1 cellular context compared by ENCODE assay signal in the genomic region with DNA sequence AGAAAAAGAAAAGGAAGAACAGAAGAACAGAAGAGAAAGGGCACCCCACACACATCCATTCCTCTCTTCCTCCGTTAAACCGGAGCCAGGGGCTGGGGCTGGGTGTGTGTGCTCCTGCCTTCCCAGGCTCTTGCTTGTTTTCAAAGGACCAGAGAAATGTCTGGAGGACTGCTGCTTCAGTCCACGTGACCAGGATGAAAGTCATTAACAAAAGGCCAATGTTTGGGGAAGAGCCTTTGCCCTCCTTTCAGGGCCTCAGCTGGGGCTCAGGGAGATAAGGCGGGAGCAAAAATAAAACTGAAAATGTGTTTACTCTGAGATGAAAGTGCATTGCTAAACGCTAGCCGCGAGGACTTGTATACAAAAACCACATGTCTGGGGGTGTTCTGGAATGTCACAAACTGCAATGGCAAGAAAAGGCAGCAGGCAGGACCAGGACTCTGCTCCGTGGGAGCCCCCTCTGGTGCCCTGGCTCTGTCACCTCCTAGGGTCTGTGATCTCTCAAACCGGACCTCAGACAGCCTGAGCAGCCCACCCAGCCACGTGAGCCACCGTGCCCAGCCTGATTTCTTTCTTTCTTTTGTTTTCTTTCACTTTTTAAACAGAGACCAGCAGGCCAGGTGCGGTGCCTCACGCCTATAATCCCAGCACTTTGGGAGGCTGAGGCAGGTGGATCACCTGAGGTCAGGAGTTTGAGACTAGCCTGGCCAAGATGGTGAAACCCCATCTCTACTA.
A peak's percentile ranks its signal among the peaks of the same experiment; 100 is the strongest.
TF ChIP-seq lines count a peak whose summit lies in the region.

No MANE protein-coding gene starts in this region.

TF ChIP-seq in H1, 55 proteins besides CTCF, POLR2A, EP300 and RAD21 (continued from another document):
- no peak for TF ChIP-seq KDM1A (IDR thresholded peaks at IDR 0.05; ENCODE audit: borderline replicate concordance, low read length)
- TF ChIP-seq CEBPB (IDR thresholded peaks at IDR 0.05; ENCODE audit: low read depth, low read length): no peak
- no peak for TF ChIP-seq FOSL1 (IDR thresholded peaks at IDR 0.05; ENCODE audit: insufficient read depth, low read depth, low read length)
- TF ChIP-seq NRF1 (IDR thresholded peaks at IDR 0.05; ENCODE audit: low read depth, low read length): no peak
- no peak for TF ChIP-seq GABPA (IDR thresholded peaks at IDR 0.05; ENCODE audit: borderline replicate concordance, insufficient read depth, low read length)
- TF ChIP-seq, protein P1, sequence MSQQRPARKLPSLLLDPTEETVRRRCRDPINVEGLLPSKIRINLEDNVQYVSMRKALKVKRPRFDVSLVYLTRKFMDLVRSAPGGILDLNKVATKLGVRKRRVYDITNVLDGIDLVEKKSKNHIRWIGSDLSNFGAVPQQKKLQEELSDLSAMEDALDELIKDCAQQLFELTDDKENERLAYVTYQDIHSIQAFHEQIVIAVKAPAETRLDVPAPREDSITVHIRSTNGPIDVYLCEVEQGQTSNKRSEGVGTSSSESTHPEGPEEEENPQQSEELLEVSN (IDR thresholded peaks at IDR 0.05): peak; percentile 37; the same call in 1 of the 2 replicates
- no peak for TF ChIP-seq CREB1 (IDR thresholded peaks at IDR 0.05)
- TF ChIP-seq KDM5A (IDR thresholded peaks at IDR 0.05; ENCODE audit: low read length): no peak
- TF ChIP-seq RXRA (IDR thresholded peaks at IDR 0.05; ENCODE audit: insufficient read depth, low read depth, low read length): no peak
- TF ChIP-seq, protein P2, sequence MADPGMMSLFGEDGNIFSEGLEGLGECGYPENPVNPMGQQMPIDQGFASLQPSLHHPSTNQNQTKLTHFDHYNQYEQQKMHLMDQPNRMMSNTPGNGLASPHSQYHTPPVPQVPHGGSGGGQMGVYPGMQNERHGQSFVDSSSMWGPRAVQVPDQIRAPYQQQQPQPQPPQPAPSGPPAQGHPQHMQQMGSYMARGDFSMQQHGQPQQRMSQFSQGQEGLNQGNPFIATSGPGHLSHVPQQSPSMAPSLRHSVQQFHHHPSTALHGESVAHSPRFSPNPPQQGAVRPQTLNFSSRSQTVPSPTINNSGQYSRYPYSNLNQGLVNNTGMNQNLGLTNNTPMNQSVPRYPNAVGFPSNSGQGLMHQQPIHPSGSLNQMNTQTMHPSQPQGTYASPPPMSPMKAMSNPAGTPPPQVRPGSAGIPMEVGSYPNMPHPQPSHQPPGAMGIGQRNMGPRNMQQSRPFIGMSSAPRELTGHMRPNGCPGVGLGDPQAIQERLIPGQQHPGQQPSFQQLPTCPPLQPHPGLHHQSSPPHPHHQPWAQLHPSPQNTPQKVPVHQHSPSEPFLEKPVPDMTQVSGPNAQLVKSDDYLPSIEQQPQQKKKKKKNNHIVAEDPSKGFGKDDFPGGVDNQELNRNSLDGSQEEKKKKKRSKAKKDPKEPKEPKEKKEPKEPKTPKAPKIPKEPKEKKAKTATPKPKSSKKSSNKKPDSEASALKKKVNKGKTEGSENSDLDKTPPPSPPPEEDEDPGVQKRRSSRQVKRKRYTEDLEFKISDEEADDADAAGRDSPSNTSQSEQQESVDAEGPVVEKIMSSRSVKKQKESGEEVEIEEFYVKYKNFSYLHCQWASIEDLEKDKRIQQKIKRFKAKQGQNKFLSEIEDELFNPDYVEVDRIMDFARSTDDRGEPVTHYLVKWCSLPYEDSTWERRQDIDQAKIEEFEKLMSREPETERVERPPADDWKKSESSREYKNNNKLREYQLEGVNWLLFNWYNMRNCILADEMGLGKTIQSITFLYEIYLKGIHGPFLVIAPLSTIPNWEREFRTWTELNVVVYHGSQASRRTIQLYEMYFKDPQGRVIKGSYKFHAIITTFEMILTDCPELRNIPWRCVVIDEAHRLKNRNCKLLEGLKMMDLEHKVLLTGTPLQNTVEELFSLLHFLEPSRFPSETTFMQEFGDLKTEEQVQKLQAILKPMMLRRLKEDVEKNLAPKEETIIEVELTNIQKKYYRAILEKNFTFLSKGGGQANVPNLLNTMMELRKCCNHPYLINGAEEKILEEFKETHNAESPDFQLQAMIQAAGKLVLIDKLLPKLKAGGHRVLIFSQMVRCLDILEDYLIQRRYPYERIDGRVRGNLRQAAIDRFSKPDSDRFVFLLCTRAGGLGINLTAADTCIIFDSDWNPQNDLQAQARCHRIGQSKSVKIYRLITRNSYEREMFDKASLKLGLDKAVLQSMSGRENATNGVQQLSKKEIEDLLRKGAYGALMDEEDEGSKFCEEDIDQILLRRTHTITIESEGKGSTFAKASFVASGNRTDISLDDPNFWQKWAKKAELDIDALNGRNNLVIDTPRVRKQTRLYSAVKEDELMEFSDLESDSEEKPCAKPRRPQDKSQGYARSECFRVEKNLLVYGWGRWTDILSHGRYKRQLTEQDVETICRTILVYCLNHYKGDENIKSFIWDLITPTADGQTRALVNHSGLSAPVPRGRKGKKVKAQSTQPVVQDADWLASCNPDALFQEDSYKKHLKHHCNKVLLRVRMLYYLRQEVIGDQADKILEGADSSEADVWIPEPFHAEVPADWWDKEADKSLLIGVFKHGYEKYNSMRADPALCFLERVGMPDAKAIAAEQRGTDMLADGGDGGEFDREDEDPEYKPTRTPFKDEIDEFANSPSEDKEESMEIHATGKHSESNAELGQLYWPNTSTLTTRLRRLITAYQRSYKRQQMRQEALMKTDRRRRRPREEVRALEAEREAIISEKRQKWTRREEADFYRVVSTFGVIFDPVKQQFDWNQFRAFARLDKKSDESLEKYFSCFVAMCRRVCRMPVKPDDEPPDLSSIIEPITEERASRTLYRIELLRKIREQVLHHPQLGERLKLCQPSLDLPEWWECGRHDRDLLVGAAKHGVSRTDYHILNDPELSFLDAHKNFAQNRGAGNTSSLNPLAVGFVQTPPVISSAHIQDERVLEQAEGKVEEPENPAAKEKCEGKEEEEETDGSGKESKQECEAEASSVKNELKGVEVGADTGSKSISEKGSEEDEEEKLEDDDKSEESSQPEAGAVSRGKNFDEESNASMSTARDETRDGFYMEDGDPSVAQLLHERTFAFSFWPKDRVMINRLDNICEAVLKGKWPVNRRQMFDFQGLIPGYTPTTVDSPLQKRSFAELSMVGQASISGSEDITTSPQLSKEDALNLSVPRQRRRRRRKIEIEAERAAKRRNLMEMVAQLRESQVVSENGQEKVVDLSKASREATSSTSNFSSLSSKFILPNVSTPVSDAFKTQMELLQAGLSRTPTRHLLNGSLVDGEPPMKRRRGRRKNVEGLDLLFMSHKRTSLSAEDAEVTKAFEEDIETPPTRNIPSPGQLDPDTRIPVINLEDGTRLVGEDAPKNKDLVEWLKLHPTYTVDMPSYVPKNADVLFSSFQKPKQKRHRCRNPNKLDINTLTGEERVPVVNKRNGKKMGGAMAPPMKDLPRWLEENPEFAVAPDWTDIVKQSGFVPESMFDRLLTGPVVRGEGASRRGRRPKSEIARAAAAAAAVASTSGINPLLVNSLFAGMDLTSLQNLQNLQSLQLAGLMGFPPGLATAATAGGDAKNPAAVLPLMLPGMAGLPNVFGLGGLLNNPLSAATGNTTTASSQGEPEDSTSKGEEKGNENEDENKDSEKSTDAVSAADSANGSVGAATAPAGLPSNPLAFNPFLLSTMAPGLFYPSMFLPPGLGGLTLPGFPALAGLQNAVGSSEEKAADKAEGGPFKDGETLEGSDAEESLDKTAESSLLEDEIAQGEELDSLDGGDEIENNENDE (IDR thresholded peaks at IDR 0.05; ENCODE audit: insufficient replicate concordance, low read length): no peak
- TF ChIP-seq BACH1 (IDR thresholded peaks at IDR 0.05; ENCODE audit: low read length): no peak
TF ChIP-seq in H1: peak in this region for 3.
